Comparison of ENCODE assay signal across 8 cellular contexts in genomic region chr19:32580901-32581703, GRCh38. TPM values are rescaled to one million over a fixed set of nuclear protein-coding genes. Genes with fewer than 3 reads are reported as not detected.
A peak's percentile ranks its signal among the peaks of the same experiment; 100 is the strongest.
DNase-seq lines count a peak whose midpoint lies in the region; ATAC-seq and TF ChIP-seq lines count a peak whose summit lies in the region.

Gene PDCD5 (plus strand): TSS chr19:32581190. CDS start chr19:32581262, 72 bp downstream.

- H4K20me1 ChIP-seq in MM.1S (ENCODE audit: insufficient read depth, low read length) (no peaks in the 10 kb centered on the region), neural cell (ENCODE audit: insufficient read depth) (no peaks in the 10 kb centered on the region)

- peaks cover 9% of the 10 kb centered on the region for H3K27me3 Mint-ChIP-seq in stimulated activated naive CD8-positive, alpha-beta T cell treated with anti-CD3 and anti-CD28 coated beads, Interleukin-15, amount 100 ng/mL, for 72 hours

- H3K9me2 ChIP-seq in MM.1S (replicated peaks; ENCODE audit: insufficient read depth, low read length) (no peaks in the 10 kb centered on the region), neural cell (ENCODE audit: insufficient read depth, low read length) (no peaks in the 10 kb centered on the region)

- no peak for TF ChIP-seq CTCF in MM.1S (IDR thresholded peaks at IDR 0.05; ENCODE audit: low read length)
- TF ChIP-seq CTCF in fibroblast of villous mesenchyme (IDR thresholded peaks at IDR 0.05; ENCODE audit: insufficient read depth, low read depth, low read length) = no peak
- peak; percentile 25 for TF ChIP-seq CTCF in neural cell (IDR thresholded peaks at IDR 0.05; ENCODE audit: poor library complexity, severe bottlenecking)

- H3K4me2 ChIP-seq in MM.1S (ENCODE audit: low read depth, low read length) (peak within 1 kb of the TSS; percentile 62), neural cell (ENCODE audit: low read length) (peak within 1 kb of the TSS; percentile 52)

- peaks cover 11% of the 10 kb centered on the region; the same call in 1 of the 2 replicates for H3K4me1 ChIP-seq in MM.1S (ENCODE audit: low read length)

- H3K27me3 ChIP-seq in MM.1S (replicated peaks; ENCODE audit: insufficient read depth, low read length) (0 out of 2 replicates have a peak, but pooled peaks cover 7% of the 10 kb centered on the region), neural cell (ENCODE audit: insufficient read depth, low read depth, low read length) (no peaks in the 10 kb centered on the region)

- H3K79me2 ChIP-seq in MM.1S (ENCODE audit: low read length) = peaks cover 32% of the 10 kb centered on the region
- peaks cover 16% of the 10 kb centered on the region for H3K79me2 ChIP-seq in neural cell (replicated peaks; ENCODE audit: insufficient read depth, low read length)

- TF ChIP-seq EP300 in neural cell (conservative IDR thresholded peaks at IDR 0.05; ENCODE audit: poor library complexity, severe bottlenecking) = peak; percentile 45

- H3K9me3 Mint-ChIP-seq in stimulated activated naive CD8-positive, alpha-beta T cell treated with anti-CD3 and anti-CD28 coated beads, Interleukin-15, amount 100 ng/mL, for 72 hours = no peaks in the 10 kb centered on the region

- H3K4me3 Mint-ChIP-seq in stimulated activated naive CD8-positive, alpha-beta T cell treated with anti-CD3 and anti-CD28 coated beads, Interleukin-15, amount 100 ng/mL, for 72 hours = peak within 1 kb of the TSS; percentile 95 to 96

- peak within 1 kb of the TSS; percentile 84 to 87 for H3K27ac Mint-ChIP-seq in stimulated activated naive CD8-positive, alpha-beta T cell treated with anti-CD3 and anti-CD28 coated beads, Interleukin-15, amount 100 ng/mL, for 72 hours

- H3K27ac ChIP-seq in MM.1S (ENCODE audit: low read length) (peak within 1 kb of the TSS; percentile 42; the same call in 1 of the 2 replicates), neural cell (ENCODE audit: low read length) (no peak within 1 kb of the TSS)

- H3F3A ChIP-seq in MM.1S (ENCODE audit: insufficient read depth, low read length) = no peaks in the 10 kb centered on the region
- no peaks in the 10 kb centered on the region for H3F3A ChIP-seq in neural cell (ENCODE audit: insufficient read depth, low read length, poor library complexity, severe bottlenecking)

- H2AFZ ChIP-seq in MM.1S (ENCODE audit: low read length) (peak within 1 kb of the TSS; percentile 91), neural cell (ENCODE audit: low read depth, low read length) (peak within 1 kb of the TSS; percentile 73)

- no peak for TF ChIP-seq RAD21 in neural cell (conservative IDR thresholded peaks at IDR 0.05)

- no peaks in the 10 kb centered on the region for H3K9me3 ChIP-seq in MM.1S (replicated peaks; ENCODE audit: insufficient read depth, low read length)
- H3K9me3 ChIP-seq in neural cell (ENCODE audit: low read length) = no peaks in the 10 kb centered on the region

- peak; percentile 94 for ATAC-seq in stimulated activated naive CD8-positive, alpha-beta T cell treated with anti-CD3 and anti-CD28 coated beads, Interleukin-15, amount 100 ng/mL, for 72 hours

- H3K36me3 ChIP-seq in MM.1S (replicated peaks; ENCODE audit: insufficient read depth, low read length) = peaks cover 5% of the 10 kb centered on the region; the same call in 1 of the 2 replicates
- no peaks in the 10 kb centered on the region for H3K36me3 ChIP-seq in neural cell (ENCODE audit: insufficient read depth, low read length)

- peak within 1 kb of the TSS; percentile 98 for H3K4me3 ChIP-seq in MM.1S (ENCODE audit: low read length)
- H3K4me3 ChIP-seq in fibroblast of villous mesenchyme (ENCODE audit: low read depth, low read length) = peak within 1 kb of the TSS; percentile 93
- peak within 1 kb of the TSS; percentile 72 for H3K4me3 ChIP-seq in neural cell (ENCODE audit: low read length)

- peaks cover 44% of the 10 kb centered on the region for H3K4me1 Mint-ChIP-seq in stimulated activated naive CD8-positive, alpha-beta T cell treated with anti-CD3 and anti-CD28 coated beads, Interleukin-15, amount 100 ng/mL, for 72 hours

- H3K9ac ChIP-seq in MM.1S (ENCODE audit: low read length) (peak within 1 kb of the TSS; percentile 90), neural cell (ENCODE audit: low read length) (peak within 1 kb of the TSS; percentile 67)

- DNase-seq in GDM1 (lab: John Stamatoyannopoulos, UW) = peak; percentile 95
- peak; percentile 91 for DNase-seq in HCEC 1CT
- peak; percentile 96 for DNase-seq in MM.1S
- DNase-seq in SHP77 treated with DMSO at 0.1 percent for 48 hours (lab: John Stamatoyannopoulos, UW) = peak; percentile 53
- DNase-seq in activated gamma-delta T cell treated with Interleukin-2 at 50 U/mL for 16 hours = peak; percentile 98
- peak; percentile 92 for DNase-seq in fibroblast of villous mesenchyme (ENCODE audit: low read depth)
- DNase-seq in stimulated activated naive CD8-positive, alpha-beta T cell treated with anti-CD3 and anti-CD28 coated beads, Interleukin-15, amount 100 ng/mL, for 72 hours = peak; percentile 92

TF ChIP-seq in neural cell, 6 proteins besides CTCF, POLR2A, EP300 and RAD21:
- TF ChIP-seq EZH2 (IDR thresholded peaks at IDR 0.05; ENCODE audit: borderline replicate concordance, insufficient read depth, low read length, poor library complexity, severe bottlenecking) (no peak), SMC3 (conservative IDR thresholded peaks at IDR 0.05; ENCODE audit: poor library complexity) (peak; percentile 30), REST (IDR thresholded peaks at IDR 0.05; ENCODE audit: borderline replicate concordance) (no peak), POLR2AphosphoS5 (IDR thresholded peaks at IDR 0.05) (peak; percentile 79), MXI1 (conservative IDR thresholded peaks at IDR 0.05; ENCODE audit: poor library complexity, severe bottlenecking) (peak; percentile 96), TAF1 (IDR thresholded peaks at IDR 0.05; ENCODE audit: low read depth) (no peak)

RNA-seq across cellular contexts. Expression of gene PDCD5, which starts in this region (rescaled TPM):
- total RNA-seq in fibroblast of villous mesenchyme = 78.0 and 91.5 TPM in 2 replicates
- polyA plus RNA-seq in neural cell = 183 and 189 TPM in 2 replicates
- 52.1 and 66.6 TPM in 2 replicates for polyA minus RNA-seq in neural cell
